ENCODE assay signal across 18 cellular contexts in genomic region chr6:170132011-170132521, GRCh38.
DNase-seq lines count a peak whose midpoint lies in the region; ATAC-seq lines count a peak whose summit lies in the region.
"Had no signal": no experiment of that assay in that cellular context is flagged by ENCODE, and none has a peak within 500 bp of the region (broad histone marks: within the 10 kb centered on the region; RNA-seq: fewer than 3 reads in every experiment).

No MANE protein-coding gene starts in this region.

- no peaks in the 10 kb centered on the region for H3K79me2 ChIP-seq in GM23248 (ENCODE audit: insufficient read depth)

- no peaks in the 10 kb centered on the region for H3K27me3 Mint-ChIP-seq in activated naive CD8-positive, alpha-beta T cell treated with anti-CD3 and anti-CD28 coated beads, Interleukin-2, amount 10 ng/mL, durations not matched to agents 7 days and 5 days
- no peaks in the 10 kb centered on the region for H3K27me3 Mint-ChIP-seq in activated naive CD8-positive, alpha-beta T cell treated with anti-CD3 and anti-CD28 coated beads, Interleukin-2, amount 50 U/mL, for 24 hours

- H3K36me3 Mint-ChIP-seq in activated naive CD8-positive, alpha-beta T cell treated with anti-CD3 and anti-CD28 coated beads, Interleukin-2, amount 10 ng/mL, durations not matched to agents 7 days and 5 days, result no peaks in the 10 kb centered on the region
- H3K36me3 Mint-ChIP-seq in activated naive CD8-positive, alpha-beta T cell treated with anti-CD3 and anti-CD28 coated beads, Interleukin-2, amount 50 U/mL, for 24 hours (ENCODE audit: low read depth), result no peaks in the 10 kb centered on the region
- H3K36me3 Mint-ChIP-seq: CD4-positive, alpha-beta memory T cell had no signal

- WGBS in GM23248 (ENCODE audit: low coverage in 1 of 2, low lambda C conversion rate in 2 of 2, missing lambda C conversion rate in 2 of 2), 2 experiments, result 55 to 63% methylated on average over 11 of the region's 11 CpGs

- H3K27ac Mint-ChIP-seq in activated naive CD8-positive, alpha-beta T cell treated with anti-CD3 and anti-CD28 coated beads, Interleukin-2, amount 10 ng/mL, durations not matched to agents 7 days and 5 days, result no peak overlapping the region
- H3K27ac Mint-ChIP-seq in activated naive CD8-positive, alpha-beta T cell treated with anti-CD3 and anti-CD28 coated beads, Interleukin-2, amount 50 U/mL, for 24 hours, result no peak overlapping the region

- no peaks in the 10 kb centered on the region for H3K4me1 ChIP-seq in GM23248 (ENCODE audit: insufficient read depth)

- H3K9me3 Mint-ChIP-seq in activated naive CD8-positive, alpha-beta T cell treated with anti-CD3 and anti-CD28 coated beads, Interleukin-2, amount 10 ng/mL, durations not matched to agents 7 days and 5 days, result no peaks in the 10 kb centered on the region
- no peaks in the 10 kb centered on the region for H3K9me3 Mint-ChIP-seq in activated naive CD8-positive, alpha-beta T cell treated with anti-CD3 and anti-CD28 coated beads, Interleukin-2, amount 50 U/mL, for 24 hours
- H3K9me3 Mint-ChIP-seq: CD4-positive, alpha-beta memory T cell had no signal

- no peak overlapping the region for H3K4me3 ChIP-seq in GM23248
- H3K4me3 ChIP-seq: MG63, Peyer's patch had no signal

- no peak overlapping the region for H2AFZ ChIP-seq in GM23248

- POLR2A ChIA-PET in activated naive CD8-positive, alpha-beta T cell treated with anti-CD3 and anti-CD28 coated beads, Interleukin-2, amount 10 ng/mL, durations not matched to agents 7 days and 5 days (lab: Charles Lee), result no interaction called here

- peak; percentile 18 for DNase-seq in activated naive CD8-positive, alpha-beta T cell treated with anti-CD3 and anti-CD28 coated beads, Interleukin-2, amount 10 ng/mL, durations not matched to agents 7 days and 5 days
- DNase-seq in activated naive CD8-positive, alpha-beta T cell treated with anti-CD3 and anti-CD28 coated beads, Interleukin-2, amount 50 U/mL, for 24 hours, result no peak
- DNase-seq in ecto neural progenitor cell (ENCODE audit: low spot score) (peak; percentile 29), sciatic nerve (ENCODE audit: low spot score) (peak; percentile 47), ureter (ENCODE audit: low spot score) (peak; percentile 37), GM23248 (no peak)
- DNase-seq: CD4-positive, alpha-beta memory T cell; DMS79 treated with DMSO at 0.1 percent for 48 hours; GOT3; MG63; NCI-H1092 treated with DMSO at 0.1 percent for 48 hours; NCI-H1694 treated with DMSO at 0.1 percent for 48 hours; NCI-H2171 treated with DMSO at 0.1 percent for 48 hours; NCI-H510A; NCI-H82; SHP77 had no signal

- in situ Hi-C loops in GM23248 (cut with MboI), result no loop called here

- no peak overlapping the region for H3K27ac ChIP-seq in GM23248
- H3K27ac ChIP-seq: Peyer's patch had no signal

- no peak for ATAC-seq in activated naive CD8-positive, alpha-beta T cell treated with anti-CD3 and anti-CD28 coated beads, Interleukin-2, amount 10 ng/mL, durations not matched to agents 7 days and 5 days (ENCODE audit: low read depth)
- ATAC-seq in activated naive CD8-positive, alpha-beta T cell treated with anti-CD3 and anti-CD28 coated beads, Interleukin-2, amount 50 U/mL, for 24 hours, result no peak
- ATAC-seq in sciatic nerve, result no peak
- no peak for ATAC-seq in GM19467 (IDR thresholded peaks at IDR 0.05; ENCODE audit: unreplicated experiment)

- no peaks in the 10 kb centered on the region for H3F3A ChIP-seq in GM23248 (ENCODE audit: insufficient read depth)

- no peaks in the 10 kb centered on the region for H3K36me3 ChIP-seq in GM23248 (ENCODE audit: low read depth)
- H3K36me3 ChIP-seq: MG63, Peyer's patch had no signal

- no peak overlapping the region for H3K4me2 ChIP-seq in GM23248 (ENCODE audit: unreplicated experiment)

- no peaks in the 10 kb centered on the region for H3K9me3 ChIP-seq in GM23248 (ENCODE audit: low read depth)
- H3K9me3 ChIP-seq: MG63, Peyer's patch had no signal

- H3K4me3 Mint-ChIP-seq in activated naive CD8-positive, alpha-beta T cell treated with anti-CD3 and anti-CD28 coated beads, Interleukin-2, amount 10 ng/mL, durations not matched to agents 7 days and 5 days, result no peak overlapping the region
- H3K4me3 Mint-ChIP-seq in activated naive CD8-positive, alpha-beta T cell treated with anti-CD3 and anti-CD28 coated beads, Interleukin-2, amount 50 U/mL, for 24 hours, result no peak overlapping the region
- H3K4me3 Mint-ChIP-seq: CD4-positive, alpha-beta memory T cell had no signal

- no peaks in the 10 kb centered on the region for H3K27me3 ChIP-seq in GM23248 (replicated peaks; ENCODE audit: insufficient read depth)
- H3K27me3 ChIP-seq: MG63, Peyer's patch had no signal

- H3K4me1 Mint-ChIP-seq in activated naive CD8-positive, alpha-beta T cell treated with anti-CD3 and anti-CD28 coated beads, Interleukin-2, amount 10 ng/mL, durations not matched to agents 7 days and 5 days, result peaks cover 1% of the 10 kb centered on the region
- H3K4me1 Mint-ChIP-seq in activated naive CD8-positive, alpha-beta T cell treated with anti-CD3 and anti-CD28 coated beads, Interleukin-2, amount 50 U/mL, for 24 hours, result no peaks in the 10 kb centered on the region
- H3K4me1 Mint-ChIP-seq: CD4-positive, alpha-beta memory T cell had no signal

- intact Hi-C loops in sciatic nerve (cut with DNase I), result no loop called here

- no peaks in the 10 kb centered on the region for H3K9me2 ChIP-seq in GM23248 (ENCODE audit: insufficient read depth)

- H3K9ac ChIP-seq in GM23248, result no peak overlapping the region

- H4K20me1 ChIP-seq in GM23248 (ENCODE audit: insufficient read depth), result no peaks in the 10 kb centered on the region

Comparison
In these comparisons a context has a peak if more than half of its experiments do, and no peak if none do; other contexts are left out.
1. DNase-seq: peak in activated naive CD8-positive, alpha-beta T cell treated with anti-CD3 and anti-CD28 coated beads, Interleukin-2, amount 10 ng/mL, durations not matched to agents 7 days and 5 days (single experiment), ecto neural progenitor cell (single experiment), sciatic nerve (single experiment) and ureter (single experiment); none in activated naive CD8-positive, alpha-beta T cell treated with anti-CD3 and anti-CD28 coated beads, Interleukin-2, amount 50 U/mL, for 24 hours (single experiment) and GM23248 (single experiment).